18 cellular contexts compared by ENCODE assay signal in the genomic region with DNA sequence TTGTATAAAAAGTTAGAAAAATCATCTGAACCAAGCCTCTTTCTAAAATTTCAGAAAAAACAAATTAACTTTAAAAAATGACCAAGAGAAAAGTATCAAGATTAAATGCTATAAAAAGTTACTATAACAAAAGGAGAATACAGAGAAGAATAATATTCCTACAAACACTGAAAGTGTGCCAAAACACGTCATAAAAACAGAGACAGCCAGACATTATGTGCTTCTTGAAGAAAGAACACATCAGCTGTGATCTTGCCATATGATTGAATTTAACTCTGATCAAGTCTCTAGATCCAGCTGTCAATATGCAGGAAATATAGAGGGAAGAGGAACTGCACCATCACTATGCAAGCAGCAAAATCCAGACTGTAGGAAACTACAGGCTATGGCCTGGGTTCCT. TPM values are rescaled to one million over a fixed set of nuclear protein-coding genes. Genes with fewer than 3 reads are reported as not detected.
DNase-seq lines count a peak whose midpoint lies in the region; ATAC-seq, FAIRE-seq and TF ChIP-seq lines count a peak whose summit lies in the region.
"Had no signal": no experiment of that assay in that cellular context is flagged by ENCODE, and none has a peak within 500 bp of the region (broad histone marks: within the 10 kb centered on the region; RNA-seq: fewer than 3 reads in every experiment).

No MANE protein-coding gene starts in this region.

- peaks cover 2% of the 10 kb centered on the region for H3K27me3 Mint-ChIP-seq in activated T-cell treated with anti-CD3 and anti-CD28 coated beads, Interleukin-2, amount 50 U/mL, for 72 hours (ENCODE audit: low read depth)

- H3K4me3 Mint-ChIP-seq in activated T-cell treated with anti-CD3 and anti-CD28 coated beads, Interleukin-2, amount 50 U/mL, for 72 hours: no peak overlapping the region
- H3K4me3 Mint-ChIP-seq: CD4-positive, alpha-beta memory T cell had no signal

- 45 to 58% (median 51%) methylated on average over 1 of the region's 1 CpG for WGBS in psoas muscle, 3 donors

- H3K9me3 Mint-ChIP-seq in activated T-cell treated with anti-CD3 and anti-CD28 coated beads, Interleukin-2, amount 50 U/mL, for 72 hours: no peaks in the 10 kb centered on the region
- H3K9me3 Mint-ChIP-seq: CD4-positive, alpha-beta memory T cell had no signal

- H3K36me3 ChIP-seq in HUES6 (ENCODE audit: control insufficient read depth, insufficient read depth, low read length): no peaks in the 10 kb centered on the region
- H3K36me3 ChIP-seq in psoas muscle (ENCODE audit: insufficient read depth in 1 of 2, low read depth in 1 of 2): no peaks in the 10 kb centered on the region
- H3K36me3 ChIP-seq: BE2C had no signal

- TF ChIP-seq CTCF in cardiac fibroblast (IDR thresholded peaks at IDR 0.05; ENCODE audit: low read depth, low read length): no peak
- no peak for TF ChIP-seq CTCF in psoas muscle (IDR thresholded peaks at IDR 0.05)

- intact Hi-C loops in psoas muscle (cut with DNase I): no loop called here

- ATAC-seq in activated T-cell treated with anti-CD3 and anti-CD28 coated beads, Interleukin-2, amount 50 U/mL, for 72 hours (replicated peaks in 1 of 2): no peak
- no peak for ATAC-seq in psoas muscle
- ATAC-seq: GM12878 had no signal

- no peaks in the 10 kb centered on the region for H3K27me3 ChIP-seq in HUES6 (ENCODE audit: control insufficient read depth, insufficient read depth, low read length)
- H3K27me3 ChIP-seq in psoas muscle (ENCODE audit: insufficient read depth in 3 of 3, low read length in 2 of 3): no peaks in the 10 kb centered on the region
- H3K27me3 ChIP-seq: BE2C had no signal

- H3K4me3 ChIP-seq in HUES6 (ENCODE audit: low read depth, low read length) (no peak overlapping the region), cardiac fibroblast (replicated peaks in 1 of 2; ENCODE audit: low read depth in 2 of 2, low read length in 2 of 2) (no peak overlapping the region), psoas muscle (no peak overlapping the region)
- H3K4me3 ChIP-seq: GM12878 had no signal

- H3K27ac ChIP-seq in HUES6 (ENCODE audit: low read depth, low read length): peak overlapping the region; percentile 24; the same call in 1 of the 2 replicates
- no peak overlapping the region for H3K27ac ChIP-seq in psoas muscle
- H3K27ac ChIP-seq: RWPE1 had no signal

- peak; percentile 21 to 46 for DNase-seq in cardiac fibroblast (ENCODE audit: low read depth in 2 of 2)
- DNase-seq in iris pigment epithelial cell (ENCODE audit: low read depth): peak; percentile 61
- DNase-seq in AML-193 (lab: John Stamatoyannopoulos, UW): no peak
- no peak for DNase-seq in activated T-cell treated with anti-CD3 and anti-CD28 coated beads, Interleukin-2, amount 50 U/mL, for 72 hours
- no peak for DNase-seq in psoas muscle
- no peak for DNase-seq in MV-4-11 (lab: John Stamatoyannopoulos, UW)
- DNase-seq: BE2C; CD4-positive, alpha-beta memory T cell; DMS79; HCEC 1CT; NCI-H1436 treated with DMSO at 0.1 percent for 48 hours; NCI-H2081; NCI-H524 had no signal

- H3K36me3 Mint-ChIP-seq in activated T-cell treated with anti-CD3 and anti-CD28 coated beads, Interleukin-2, amount 50 U/mL, for 72 hours (ENCODE audit: insufficient read depth in 2 of 2): peaks cover 0 to 1% of the 10 kb centered on the region in 2 donors
- H3K36me3 Mint-ChIP-seq: CD4-positive, alpha-beta memory T cell had no signal

- H3K27ac Mint-ChIP-seq in activated T-cell treated with anti-CD3 and anti-CD28 coated beads, Interleukin-2, amount 50 U/mL, for 72 hours: no peak overlapping the region
- H3K27ac Mint-ChIP-seq: CD4-positive, alpha-beta memory T cell had no signal

- H3K9me3 ChIP-seq in HUES6 (ENCODE audit: control insufficient read depth, insufficient read depth, low read depth, low read length) (no peaks in the 10 kb centered on the region), psoas muscle (no peaks in the 10 kb centered on the region)
- H3K9me3 ChIP-seq: BE2C had no signal

- peaks cover 83% of the 10 kb centered on the region for H3K4me1 ChIP-seq in HUES6 (ENCODE audit: control insufficient read depth, insufficient read depth, low read length)
- no peaks in the 10 kb centered on the region for H3K4me1 ChIP-seq in psoas muscle

- H3K4me1 Mint-ChIP-seq in activated T-cell treated with anti-CD3 and anti-CD28 coated beads, Interleukin-2, amount 50 U/mL, for 72 hours (ENCODE audit: low read depth): peaks cover 13% of the 10 kb centered on the region
- H3K4me1 Mint-ChIP-seq: CD4-positive, alpha-beta memory T cell had no signal

- no peak overlapping the region for H3K9ac ChIP-seq in HUES6 (ENCODE audit: low read length)

- peak; percentile 72 for FAIRE-seq in A204.1 (lab: Jason Lieb, UNC)
- FAIRE-seq: GM12878, GM18507 had no signal

RNA-seq across cellular contexts. Expression of a gene that starts 33.7 kb away (rescaled TPM):
- 1 to 10 TPM in 1 of 2 donors, under 1 TPM in 1; 0.60 to 1.8 TPM for total RNA-seq in activated T-cell treated with anti-CD3 and anti-CD28 coated beads, Interleukin-2, amount 50 U/mL, for 72 hours
- 10 to 100 TPM in 2 of 4 donors, 1 to 10 TPM in 2; 3.9 to 16.8 (median 8.9) TPM for total RNA-seq in psoas muscle
- 1 to 10 TPM; 2.3 to 3.8 (median 2.4) TPM for polyA plus RNA-seq in psoas muscle

Comparison
In these comparisons a context has a peak if more than half of its experiments do, and no peak if none do; other contexts are left out.
1. DNase-seq: peak in cardiac fibroblast (2 of 2) and iris pigment epithelial cell (single experiment); none in AML-193 (0 of 2), activated T-cell treated with anti-CD3 and anti-CD28 coated beads, Interleukin-2, amount 50 U/mL, for 72 hours (0 of 2), psoas muscle (0 of 2) and MV-4-11 (single experiment).